ENCODE assay signal across 1 cellular context in the genomic region with DNA sequence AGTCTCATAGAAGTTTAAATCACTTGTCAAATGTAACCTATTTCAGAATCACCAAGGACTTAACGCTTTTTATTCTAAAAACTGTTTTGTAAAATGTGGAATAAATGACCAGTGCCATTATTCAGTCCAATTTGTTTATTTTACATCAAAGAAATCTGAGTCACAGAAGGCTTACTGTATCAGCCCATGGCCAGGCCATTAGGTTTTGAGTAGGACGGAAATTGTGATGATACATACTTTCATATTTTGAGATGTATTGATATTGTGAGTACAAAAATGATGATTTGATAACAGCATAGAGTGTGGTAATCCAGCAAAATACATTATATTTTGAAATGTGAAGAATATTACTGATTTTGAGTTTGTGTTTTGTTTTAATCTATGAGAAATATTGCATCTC.
TF ChIP-seq lines count a peak whose summit lies in the region.

No MANE protein-coding gene starts in this region.

TF ChIP-seq in GM23338, 12 proteins besides CTCF, POLR2A, EP300 and RAD21 (continued from another document):
- TF ChIP-seq, protein P1, sequence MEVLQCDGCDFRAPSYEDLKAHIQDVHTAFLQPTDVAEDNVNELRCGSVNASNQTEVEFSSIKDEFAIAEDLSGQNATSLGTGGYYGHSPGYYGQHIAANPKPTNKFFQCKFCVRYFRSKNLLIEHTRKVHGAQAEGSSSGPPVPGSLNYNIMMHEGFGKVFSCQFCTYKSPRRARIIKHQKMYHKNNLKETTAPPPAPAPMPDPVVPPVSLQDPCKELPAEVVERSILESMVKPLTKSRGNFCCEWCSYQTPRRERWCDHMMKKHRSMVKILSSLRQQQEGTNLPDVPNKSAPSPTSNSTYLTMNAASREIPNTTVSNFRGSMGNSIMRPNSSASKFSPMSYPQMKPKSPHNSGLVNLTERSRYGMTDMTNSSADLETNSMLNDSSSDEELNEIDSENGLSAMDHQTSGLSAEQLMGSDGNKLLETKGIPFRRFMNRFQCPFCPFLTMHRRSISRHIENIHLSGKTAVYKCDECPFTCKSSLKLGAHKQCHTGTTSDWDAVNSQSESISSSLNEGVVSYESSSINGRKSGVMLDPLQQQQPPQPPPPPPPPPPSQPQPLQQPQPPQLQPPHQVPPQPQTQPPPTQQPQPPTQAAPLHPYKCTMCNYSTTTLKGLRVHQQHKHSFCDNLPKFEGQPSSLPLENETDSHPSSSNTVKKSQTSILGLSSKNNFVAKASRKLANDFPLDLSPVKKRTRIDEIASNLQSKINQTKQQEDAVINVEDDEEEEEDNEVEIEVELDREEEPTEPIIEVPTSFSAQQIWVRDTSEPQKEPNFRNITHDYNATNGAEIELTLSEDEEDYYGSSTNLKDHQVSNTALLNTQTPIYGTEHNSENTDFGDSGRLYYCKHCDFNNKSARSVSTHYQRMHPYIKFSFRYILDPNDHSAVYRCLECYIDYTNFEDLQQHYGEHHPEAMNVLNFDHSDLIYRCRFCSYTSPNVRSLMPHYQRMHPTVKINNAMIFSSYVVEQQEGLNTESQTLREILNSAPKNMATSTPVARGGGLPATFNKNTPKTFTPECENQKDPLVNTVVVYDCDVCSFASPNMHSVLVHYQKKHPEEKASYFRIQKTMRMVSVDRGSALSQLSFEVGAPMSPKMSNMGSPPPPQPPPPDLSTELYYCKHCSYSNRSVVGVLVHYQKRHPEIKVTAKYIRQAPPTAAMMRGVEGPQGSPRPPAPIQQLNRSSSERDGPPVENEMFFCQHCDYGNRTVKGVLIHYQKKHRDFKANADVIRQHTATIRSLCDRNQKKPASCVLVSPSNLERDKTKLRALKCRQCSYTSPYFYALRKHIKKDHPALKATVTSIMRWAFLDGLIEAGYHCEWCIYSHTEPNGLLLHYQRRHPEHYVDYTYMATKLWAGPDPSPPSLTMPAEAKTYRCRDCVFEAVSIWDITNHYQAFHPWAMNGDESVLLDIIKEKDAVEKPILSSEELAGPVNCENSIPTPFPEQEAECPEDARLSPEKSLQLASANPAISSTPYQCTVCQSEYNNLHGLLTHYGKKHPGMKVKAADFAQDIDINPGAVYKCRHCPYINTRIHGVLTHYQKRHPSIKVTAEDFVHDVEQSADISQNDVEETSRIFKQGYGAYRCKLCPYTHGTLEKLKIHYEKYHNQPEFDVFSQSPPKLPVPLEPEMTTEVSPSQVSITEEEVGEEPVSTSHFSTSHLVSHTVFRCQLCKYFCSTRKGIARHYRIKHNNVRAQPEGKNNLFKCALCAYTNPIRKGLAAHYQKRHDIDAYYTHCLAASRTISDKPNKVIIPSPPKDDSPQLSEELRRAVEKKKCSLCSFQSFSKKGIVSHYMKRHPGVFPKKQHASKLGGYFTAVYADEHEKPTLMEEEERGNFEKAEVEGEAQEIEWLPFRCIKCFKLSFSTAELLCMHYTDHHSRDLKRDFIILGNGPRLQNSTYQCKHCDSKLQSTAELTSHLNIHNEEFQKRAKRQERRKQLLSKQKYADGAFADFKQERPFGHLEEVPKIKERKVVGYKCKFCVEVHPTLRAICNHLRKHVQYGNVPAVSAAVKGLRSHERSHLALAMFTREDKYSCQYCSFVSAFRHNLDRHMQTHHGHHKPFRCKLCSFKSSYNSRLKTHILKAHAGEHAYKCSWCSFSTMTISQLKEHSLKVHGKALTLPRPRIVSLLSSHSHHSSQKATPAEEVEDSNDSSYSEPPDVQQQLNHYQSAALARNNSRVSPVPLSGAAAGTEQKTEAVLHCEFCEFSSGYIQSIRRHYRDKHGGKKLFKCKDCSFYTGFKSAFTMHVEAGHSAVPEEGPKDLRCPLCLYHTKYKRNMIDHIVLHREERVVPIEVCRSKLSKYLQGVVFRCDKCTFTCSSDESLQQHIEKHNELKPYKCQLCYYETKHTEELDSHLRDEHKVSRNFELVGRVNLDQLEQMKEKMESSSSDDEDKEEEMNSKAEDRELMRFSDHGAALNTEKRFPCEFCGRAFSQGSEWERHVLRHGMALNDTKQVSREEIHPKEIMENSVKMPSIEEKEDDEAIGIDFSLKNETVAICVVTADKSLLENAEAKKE (CRISPR knock-in tag; IDR thresholded peaks at IDR 0.05), result no peak
- TF ChIP-seq, protein P2, sequence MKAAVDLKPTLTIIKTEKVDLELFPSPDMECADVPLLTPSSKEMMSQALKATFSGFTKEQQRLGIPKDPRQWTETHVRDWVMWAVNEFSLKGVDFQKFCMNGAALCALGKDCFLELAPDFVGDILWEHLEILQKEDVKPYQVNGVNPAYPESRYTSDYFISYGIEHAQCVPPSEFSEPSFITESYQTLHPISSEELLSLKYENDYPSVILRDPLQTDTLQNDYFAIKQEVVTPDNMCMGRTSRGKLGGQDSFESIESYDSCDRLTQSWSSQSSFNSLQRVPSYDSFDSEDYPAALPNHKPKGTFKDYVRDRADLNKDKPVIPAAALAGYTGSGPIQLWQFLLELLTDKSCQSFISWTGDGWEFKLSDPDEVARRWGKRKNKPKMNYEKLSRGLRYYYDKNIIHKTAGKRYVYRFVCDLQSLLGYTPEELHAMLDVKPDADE (IDR thresholded peaks at IDR 0.05), result no peak
- TF ChIP-seq NANOG (IDR thresholded peaks at IDR 0.05; ENCODE audit: borderline replicate concordance) (no peak), EZH2 (IDR thresholded peaks at IDR 0.05; ENCODE audit: low read depth, unreplicated experiment) (no peak), EZH2phosphoT487 (IDR thresholded peaks at IDR 0.05; ENCODE audit: unreplicated experiment) (no peak), STAT1 (IDR thresholded peaks at IDR 0.05; ENCODE audit: unreplicated experiment) (no peak)
